ENCODE assay signal across 1 cellular context in the genomic region with DNA sequence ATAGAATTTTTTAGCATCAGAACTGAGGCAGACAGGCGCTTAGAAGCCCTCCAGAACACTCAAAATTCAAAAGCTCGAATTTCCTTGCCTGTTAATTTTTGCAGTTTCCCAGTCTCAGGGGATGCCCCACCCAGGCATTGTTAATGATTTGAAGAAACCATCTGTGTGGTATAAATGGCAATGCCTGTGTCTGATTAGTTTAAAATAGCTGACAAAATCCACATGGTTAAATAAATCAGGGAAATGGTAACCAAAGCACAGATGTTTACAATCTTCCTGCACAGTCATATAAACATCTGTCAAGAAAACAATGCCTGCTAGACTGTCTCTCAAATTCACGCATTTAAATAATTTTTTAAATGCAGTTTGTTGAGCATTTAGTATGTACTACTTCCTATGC.
TF ChIP-seq lines count a peak whose summit lies in the region.

No MANE protein-coding gene starts in this region.

TF ChIP-seq in IMR-90, 13 proteins besides CTCF, POLR2A, EP300 and RAD21 (continued from another document):
- TF ChIP-seq, protein P1, sequence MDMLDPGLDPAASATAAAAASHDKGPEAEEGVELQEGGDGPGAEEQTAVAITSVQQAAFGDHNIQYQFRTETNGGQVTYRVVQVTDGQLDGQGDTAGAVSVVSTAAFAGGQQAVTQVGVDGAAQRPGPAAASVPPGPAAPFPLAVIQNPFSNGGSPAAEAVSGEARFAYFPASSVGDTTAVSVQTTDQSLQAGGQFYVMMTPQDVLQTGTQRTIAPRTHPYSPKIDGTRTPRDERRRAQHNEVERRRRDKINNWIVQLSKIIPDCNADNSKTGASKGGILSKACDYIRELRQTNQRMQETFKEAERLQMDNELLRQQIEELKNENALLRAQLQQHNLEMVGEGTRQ (IDR thresholded peaks at IDR 0.05; ENCODE audit: low read depth, low read length): no peak
- TF ChIP-seq ELK1 (IDR thresholded peaks at IDR 0.05; ENCODE audit: borderline replicate concordance, low read depth, low read length) (no peak), CEBPB (IDR thresholded peaks at IDR 0.05; ENCODE audit: low read depth, low read length) (no peak), RFX5 (IDR thresholded peaks at IDR 0.05; ENCODE audit: low read depth, low read length) (no peak), MAZ (IDR thresholded peaks at IDR 0.05; ENCODE audit: borderline replicate concordance, low read depth, low read length) (no peak)
